Comparison of ENCODE assay signal across 1 cellular context in genomic region chr1:101291562-101292035, GRCh38.
A peak's percentile ranks its signal among the peaks of the same experiment; 100 is the strongest.
TF ChIP-seq lines count a peak whose summit lies in the region.

No MANE protein-coding gene starts in this region.

TF ChIP-seq in HepG2, 621 proteins besides CTCF, POLR2A, EP300 and RAD21 (continued from another document):
- TF ChIP-seq GATAD1 (CRISPR knock-in tag; IDR thresholded peaks at IDR 0.05) (0 out of 2 replicates have a peak, but pooled peaks have one; percentile 16), MYC (CRISPR knock-in tag; IDR thresholded peaks at IDR 0.05; ENCODE audit: borderline replicate concordance) (peak; percentile 64; the same call in 1 of the 2 replicates), ZNF12 (CRISPR knock-in tag; IDR thresholded peaks at IDR 0.05) (peak; percentile 29; the same call in 1 of the 2 replicates)
